ENCODE assay signal across 27 cellular contexts in genomic region chr7:122188785-122189184, GRCh38.
"Had no signal": no experiment of that assay in that cellular context is flagged by ENCODE, and none has a peak within 500 bp of the region (broad histone marks: within the 10 kb centered on the region; RNA-seq: fewer than 3 reads in every experiment).

No MANE protein-coding gene starts in this region.

- H3K4me3 ChIP-seq: stomach, suprapubic skin, testis, thoracic aorta, thyroid gland, tibial artery, tibial nerve, transverse colon, upper lobe of left lung, upper lobe of right lung, uterus, vagina had no signal

- H3K36me3 ChIP-seq: stomach, suprapubic skin, thoracic aorta, thyroid gland, tibial artery, tibial nerve, transverse colon, upper lobe of left lung, upper lobe of right lung, uterus, vagina had no signal

- H3K4me1 ChIP-seq: stomach, suprapubic skin, testis, thyroid gland, tibial artery, tibial nerve, transverse colon, upper lobe of left lung, upper lobe of right lung, uterus, vagina had no signal

- FAIRE-seq: urothelium cell line had no signal

- DNase-seq: stimulated activated CD4-positive, alpha-beta T cell treated with anti-CD3 and anti-CD28 coated beads, Interleukin-2, amount 100 ng/mL, for 48 hours; stimulated activated CD4-positive, alpha-beta T cell treated with anti-CD3 and anti-CD28 coated beads, Interleukin-4, amount 100 ng/mL, for 1 hour; stimulated activated CD4-positive, alpha-beta T cell treated with anti-CD3 and anti-CD28 coated beads, Interleukin-4, amount 100 ng/mL, for 24 hours; stimulated activated CD4-positive, alpha-beta T cell treated with anti-CD3 and anti-CD28 coated beads, Interleukin-4, amount 100 ng/mL, for 4 hours; stimulated activated CD8-positive, alpha-beta memory T cell treated with anti-CD3 and anti-CD28 coated beads, Interleukin-4, amount 100 ng/mL, for 48 hours; stimulated activated naive B cell treated with anti-CD40 and anti-IgM and Interleukin-4, amounts not matched to agents 10 μg/mL and 1 μg/mL and 100 μg/mL, for 72 hours; stimulated activated naive CD4-positive, alpha-beta T cell; stimulated activated naive CD4-positive, alpha-beta T cell treated with Interleukin-2 at 50 U/mL for 16 hours; stimulated activated naive CD8-positive, alpha-beta T cell treated with anti-CD3 and anti-CD28 coated beads, Interleukin-15, amount 100 ng/mL, for 72 hours; stimulated activated naive CD8-positive, alpha-beta T cell treated with anti-CD3 and anti-CD28 coated beads, Interleukin-15, Interleukin-2, amounts not matched to agents 100 U/mL and 50 U/mL, for 24 hours; stomach; substantia nigra; testis; thyroid gland; tibial artery; transverse colon; trophoblast cell; upper lobe of left lung; upper lobe of right lung; uterus had no signal

- H3K9me3 ChIP-seq: suprapubic skin, testis, thyroid gland, tibial artery, transverse colon, upper lobe of left lung, upper lobe of right lung, uterus, vagina had no signal

- H3K27me3 ChIP-seq: stomach, suprapubic skin, testis, thyroid gland, tibial artery, tibial nerve, transverse colon, upper lobe of left lung, upper lobe of right lung, uterus, vagina had no signal

- H3K27ac ChIP-seq: stomach, suprapubic skin, testis, thoracic aorta, thyroid gland, tibial artery, tibial nerve, transverse colon, upper lobe of left lung, upper lobe of right lung, uterus, vagina had no signal

- ATAC-seq: stimulated activated effector memory CD8-positive, alpha-beta T cell treated with anti-CD3 and anti-CD28 coated beads, Interleukin-12 subunit alpha, Interleukin-12 subunit beta, amount 100 ng/mL, for 72 hours; stimulated activated memory B cell treated with anti-CD40 and anti-IgM and Interleukin-4, amounts not matched to agents 10 μg/mL and 1 μg/mL and 100 μg/mL, for 72 hours; stimulated activated naive B cell treated with anti-CD40 and anti-IgM and Interleukin-4, amounts not matched to agents 10 μg/mL and 1 μg/mL and 100 μg/mL, for 72 hours; stimulated activated naive CD8-positive, alpha-beta T cell treated with anti-CD3 and anti-CD28 coated beads, Interleukin-15, amount 100 ng/mL, for 72 hours; stimulated activated naive CD8-positive, alpha-beta T cell treated with anti-CD3 and anti-CD28 coated beads, Interleukin-15, Interleukin-2, amounts not matched to agents 100 U/mL and 50 U/mL, for 24 hours; upper lobe of right lung had no signal
